8 cellular contexts compared by ENCODE assay signal in the genomic region with DNA sequence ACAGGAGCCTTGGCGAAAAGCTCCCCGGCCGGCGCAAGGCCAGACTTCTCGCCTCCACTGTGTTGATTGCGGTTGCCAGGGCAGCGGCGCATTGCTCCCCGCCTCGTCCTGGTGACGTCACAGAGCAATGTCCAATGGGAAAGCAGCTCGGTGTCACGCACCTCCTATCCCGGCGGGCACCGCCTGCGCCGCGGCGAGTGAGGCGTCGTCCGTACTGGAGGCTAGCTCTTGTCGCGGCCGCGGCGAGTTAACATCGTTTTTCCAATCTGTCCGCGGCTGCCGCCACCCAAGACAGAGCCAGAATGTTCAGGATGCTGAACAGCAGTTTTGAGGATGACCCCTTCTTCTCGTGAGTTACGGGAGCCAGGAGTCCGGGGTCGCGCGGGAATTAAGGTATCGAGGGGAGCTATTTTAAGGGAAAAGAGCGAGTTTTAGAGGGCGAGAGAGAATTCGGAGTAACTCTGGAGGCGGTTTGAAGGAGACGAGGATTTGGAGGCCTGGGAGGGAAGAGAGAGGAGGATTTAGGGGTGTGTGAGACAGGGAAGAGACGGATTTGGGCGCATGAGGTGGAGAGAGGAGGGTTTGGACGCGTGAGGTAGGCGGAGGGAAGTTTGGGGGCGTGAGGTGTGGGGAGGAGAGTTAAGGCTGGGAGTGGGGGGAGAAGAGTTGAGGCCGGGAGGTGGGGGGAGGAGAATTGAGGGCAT. TPM values are rescaled to one million over a fixed set of nuclear protein-coding genes. Genes with fewer than 3 reads are reported as not detected.
DNase-seq lines count a peak whose midpoint lies in the region; ATAC-seq and TF ChIP-seq lines count a peak whose summit lies in the region.

Gene MLF1 (plus strand): TSS at position 196 of the 704 bp plus-strand sequence. CDS start 107 bp downstream, at position 303.

- ATAC-seq in GM19452 (IDR thresholded peaks at IDR 0.05; ENCODE audit: unreplicated experiment), result peak; percentile 100
- peak; percentile 100 for ATAC-seq in HG03571 (IDR thresholded peaks at IDR 0.05; ENCODE audit: unreplicated experiment)

- H3K36me3 ChIP-seq in BJ (ENCODE audit: control insufficient read depth, insufficient read depth, low read length), result no peaks in the 10 kb centered on the region

- peak within 1 kb of the TSS; percentile 60 for H3K4me3 ChIP-seq in BJ (ENCODE audit: low read depth, low read length)

- no peaks in the 10 kb centered on the region for H3K27me3 ChIP-seq in BJ (ENCODE audit: control insufficient read depth, insufficient read depth, low read length)

- DNase-seq in BJ (ENCODE audit: low read depth) (peak; percentile 67), NOMO-1 (lab: John Stamatoyannopoulos, UW; ENCODE audit: unreplicated experiment in 2 of 2) (peak; percentile 91 to 95), activated T-cell treated with anti-CD3 and anti-CD28 coated beads for 48 hours (ENCODE audit: low read depth) (peak; percentile 83), epidermal melanocyte (ENCODE audit: insufficient read length, low spot score) (peak; percentile 97), mesenteric fat pad (ENCODE audit: low spot score) (peak; percentile 99)
- peak; percentile 72 for DNase-seq in stimulated activated CD8-positive, alpha-beta memory T cell treated with anti-CD3 and anti-CD28 coated beads, Interleukin-12 subunit alpha, Interleukin-12 subunit beta, amount 100 ng/mL, for 1 hour (ENCODE audit: low read depth)

- CTCF ChIA-PET in BJ (lab: Yijun Ruan, JAX), result interaction anchor here (0.6 to 2.5 kb wide), 5 partner anchors 10 to 1506 kb away, joined by 3 to 9 read pairs (median 5); partner anchors contain the start of gene GFM1

- POLR2A ChIA-PET in BJ (lab: Charles Lee), result interaction anchor here (0.5 kb wide), 1 partner anchor 73 kb away, joined by 22 read pairs; the partner anchor contains the start of gene GFM1

- TF ChIP-seq CTCF in BJ (IDR thresholded peaks at IDR 0.05; ENCODE audit: insufficient read depth, low read depth, low read length), result no peak

RNA-seq across cellular contexts. Expression of gene MLF1, which starts in this region (rescaled TPM):
- polyA plus RNA-seq in BJ (2011; rRNA removed), result 4.4 and 7.4 TPM in 2 replicates
- 2.6 and 4.9 TPM in 2 replicates for polyA minus RNA-seq in BJ (2011; rRNA and poly(A)+ RNA removed)
- total RNA-seq in mesenteric fat pad, result 6.6 TPM

Comparison
In these comparisons a context has a peak if more than half of its experiments do, and no peak if none do; other contexts are left out.
1. Peak in every context shown above with its lines: DNase-seq, ATAC-seq and H3K4me3 ChIP-seq.